Comparison of ENCODE assay signal across 11 cellular contexts in the genomic region with DNA sequence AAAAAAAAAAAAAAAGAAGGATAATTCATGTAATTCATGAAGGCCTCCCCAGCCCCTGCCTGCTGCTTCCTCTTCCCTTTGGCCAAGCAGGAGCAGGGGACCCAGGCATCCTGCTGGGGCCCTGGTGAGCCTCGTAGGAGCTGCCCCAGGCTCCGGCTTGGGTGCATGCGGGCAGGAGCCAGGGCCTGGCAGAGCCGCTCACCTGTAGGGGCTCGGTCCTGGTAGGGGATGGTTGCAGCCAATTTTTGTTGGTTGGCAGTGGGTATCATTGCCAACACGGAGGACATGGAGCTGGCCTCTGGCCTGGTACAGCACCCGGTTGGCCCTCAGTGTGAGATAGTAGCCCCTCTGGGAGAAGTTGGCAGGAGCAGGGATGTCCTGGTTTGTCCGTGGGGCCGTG. TPM values are rescaled to one million over a fixed set of nuclear protein-coding genes. Genes with fewer than 3 reads are reported as not detected.
"Had no signal": no experiment of that assay in that cellular context is flagged by ENCODE, and none has a peak within 500 bp of the region (broad histone marks: within the 10 kb centered on the region; RNA-seq: fewer than 3 reads in every experiment).

No MANE protein-coding gene starts in this region.

RNA-seq across cellular contexts. Expression of a gene that starts 10.2 kb away (rescaled TPM):
- total RNA-seq: OCI-LY7, PC-3, PC-9, Peyer's patch, Right ventricle myocardium inferior, Right ventricle myocardium superior, RPMI7951, SJCRH30, SJSA1, SK-MEL-5 had no signal
- polyA plus RNA-seq: SK-N-SH had no signal
